21 cellular contexts compared by ENCODE assay signal in the genomic region with DNA sequence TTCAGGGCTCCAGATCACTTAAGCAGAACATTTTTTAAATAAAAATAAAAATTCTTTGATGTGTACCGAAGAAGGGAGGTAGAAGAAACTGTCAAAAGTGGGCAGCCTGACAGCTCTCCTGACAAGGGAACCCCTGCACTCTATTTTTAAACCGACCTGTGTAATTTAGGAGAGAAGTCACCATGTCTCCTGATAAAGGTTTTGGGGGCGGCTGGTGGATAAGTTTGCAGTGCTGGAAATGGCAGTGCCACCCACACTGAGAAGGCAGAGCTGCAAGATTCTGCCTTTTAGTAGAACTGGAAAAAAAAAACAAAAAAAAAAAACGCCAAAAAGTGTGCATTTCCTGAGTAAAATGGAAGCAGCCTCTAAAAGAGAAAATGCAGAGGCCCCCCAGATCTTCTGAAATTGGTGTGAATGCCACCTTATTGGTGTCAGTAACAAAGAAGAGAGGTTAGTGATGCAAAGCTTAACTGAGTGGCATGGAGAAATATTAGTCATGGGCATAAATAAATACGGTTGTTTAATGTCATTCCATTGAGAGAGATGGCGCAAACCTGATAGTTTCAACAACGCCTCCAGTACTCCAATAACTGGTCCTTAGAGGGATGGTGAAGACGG. TPM values are rescaled to one million over a fixed set of nuclear protein-coding genes. Genes with fewer than 3 reads are reported as not detected.
DNase-seq lines count a peak whose midpoint lies in the region; ATAC-seq, FAIRE-seq and TF ChIP-seq lines count a peak whose summit lies in the region.
"Had no signal": no experiment of that assay in that cellular context is flagged by ENCODE, and none has a peak within 500 bp of the region (broad histone marks: within the 10 kb centered on the region; RNA-seq: fewer than 3 reads in every experiment).

No MANE protein-coding gene starts in this region.

- H4K20me1 ChIP-seq in GM23248 (ENCODE audit: insufficient read depth): no peaks in the 10 kb centered on the region
- no peaks in the 10 kb centered on the region for H4K20me1 ChIP-seq in SK-N-SH (ENCODE audit: insufficient read depth)

- CTCF ChIA-PET in SK-N-SH (lab: Yijun Ruan, JAX): no interaction called here

- POLR2A ChIA-PET in SK-N-SH (lab: Yijun Ruan, JAX): no interaction called here

- intact Hi-C loops in spleen (cut with DNase I; ENCODE audit: low total_unique reads): no loop called here

- H3K4me3 Mint-ChIP-seq in nephron: no peak overlapping the region
- H3K4me3 Mint-ChIP-seq: IgD-negative memory B cell had no signal

- peak overlapping the region; percentile 78 to 88 (median 83) for H3K27ac Mint-ChIP-seq in nephron

- DNase-seq in GM23248 (no peak), spleen (no peak), SK-N-SH (no peak), CD1c-positive myeloid dendritic cell (ENCODE audit: extremely low spot score) (no peak)
- DNase-seq in stimulated activated CD4-positive, alpha-beta T cell treated with anti-CD3 and anti-CD28 coated beads, Interleukin-2, amount 100 ng/mL, for 48 hours: no peak
- DNase-seq: COR-L47; DMS53; NCI-H1436 treated with DMSO at 0.1 percent for 48 hours; NCI-H2081 treated with DMSO at 0.1 percent for 48 hours; NCI-H524 treated with DMSO at 0.1 percent for 48 hours; NK-92 treated with Interleukin-12 subunit alpha and Interleukin-12 subunit beta, amount 100 ng/mL, for 24 hours; OCI-M1; RPMI8226 had no signal

- TF ChIP-seq EP300 in SK-N-SH (IDR thresholded peaks at IDR 0.05; ENCODE audit: borderline replicate concordance in 1 of 2, low read depth in 1 of 2, low read length in 1 of 2): no peak

- H3K27me3 Mint-ChIP-seq in nephron (ENCODE audit: low read depth): peaks cover 4% of the 10 kb centered on the region

- H2AFZ ChIP-seq in GM23248 (peak overlapping the region; percentile 14; the same call in 1 of the 2 replicates), SK-N-SH (ENCODE audit: low read depth) (no peak overlapping the region)

- 70 to 74% methylated on average over 8 of the region's 8 CpGs for WGBS in GM23248 (ENCODE audit: low coverage in 1 of 2, low lambda C conversion rate in 2 of 2, missing lambda C conversion rate in 2 of 2), 2 experiments
- 57 to 64% (median 61%) methylated on average over 8 of the region's 8 CpGs for WGBS in spleen, 5 donors
- WGBS in SK-N-SH (ENCODE audit: low lambda C conversion rate): 83% methylated on average over 8 of the region's 8 CpGs

- H3K4me1 Mint-ChIP-seq in nephron: peaks cover 54% of the 10 kb centered on the region

- H3K79me2 ChIP-seq in GM23248 (ENCODE audit: insufficient read depth) (no peaks in the 10 kb centered on the region), SK-N-SH (ENCODE audit: insufficient read depth) (no peaks in the 10 kb centered on the region)

- H3K4me2 ChIP-seq in GM23248 (ENCODE audit: unreplicated experiment) (no peak overlapping the region), SK-N-SH (no peak overlapping the region)

- FAIRE-seq in TTC549 (lab: Jason Lieb, UNC): peak; percentile 97
- FAIRE-seq: GM12878, GM18507 had no signal

- H3K9me2 ChIP-seq in GM23248 (ENCODE audit: insufficient read depth) (no peaks in the 10 kb centered on the region), SK-N-SH (no peaks in the 10 kb centered on the region)

- no peaks in the 10 kb centered on the region for H3F3A ChIP-seq in GM23248 (ENCODE audit: insufficient read depth)
- no peaks in the 10 kb centered on the region for H3F3A ChIP-seq in SK-N-SH (replicated peaks; ENCODE audit: insufficient read depth)

- H3K9me3 Mint-ChIP-seq in nephron: peaks cover 7% of the 10 kb centered on the region

- TF ChIP-seq CTCF in nephron (IDR thresholded peaks at IDR 0.05; ENCODE audit: unreplicated experiment in 3 of 3) (no peak), spleen (IDR thresholded peaks at IDR 0.05 in 8 of 11, conservative IDR thresholded peaks at IDR 0.05 in 3 of 11) (no peak), SK-N-SH (IDR thresholded peaks at IDR 0.05) (no peak)

- no peak for ATAC-seq in HG02981 (IDR thresholded peaks at IDR 0.05; ENCODE audit: unreplicated experiment)
- ATAC-seq: GM12878, HCT116 had no signal

- H3K9me3 ChIP-seq in GM23248 (ENCODE audit: low read depth) (peaks cover 7% of the 10 kb centered on the region), spleen (peaks cover 4 to 17% (median 14%) of the 10 kb centered on the region in 8 donors), SK-N-SH (peaks cover 4% of the 10 kb centered on the region; the same call in 1 of the 2 replicates)
- H3K9me3 ChIP-seq: SJSA1 had no signal

- H3K4me1 ChIP-seq in GM23248 (ENCODE audit: insufficient read depth): no peaks in the 10 kb centered on the region
- peaks cover 0 to 37% (median 8%) of the 10 kb centered on the region in 6 donors for H3K4me1 ChIP-seq in spleen
- peaks cover 0 to 10% of the 10 kb centered on the region in 2 experiments; a peak in 3 of 4 replicates for H3K4me1 ChIP-seq in SK-N-SH (ENCODE audit: control insufficient read depth in 1 of 2, insufficient read depth in 2 of 2, low read depth in 1 of 2, low read length in 1 of 2)
- H3K4me1 ChIP-seq: SJSA1 had no signal

- no peaks in the 10 kb centered on the region for H3K27me3 ChIP-seq in GM23248 (replicated peaks; ENCODE audit: insufficient read depth)
- H3K27me3 ChIP-seq in spleen (replicated peaks in 1 of 7): no peaks in the 10 kb centered on the region
- no peaks in the 10 kb centered on the region for H3K27me3 ChIP-seq in SK-N-SH (ENCODE audit: insufficient read depth)
- H3K27me3 ChIP-seq: SJSA1 had no signal

- H3K9ac ChIP-seq in GM23248 (no peak overlapping the region), SK-N-SH (no peak overlapping the region)

- TF ChIP-seq POLR2A in spleen (IDR thresholded peaks at IDR 0.05): no peak

- H3K36me3 ChIP-seq in GM23248 (ENCODE audit: low read depth) (no peaks in the 10 kb centered on the region), spleen (no peaks in the 10 kb centered on the region), SK-N-SH (replicated peaks in 1 of 2; ENCODE audit: control insufficient read depth in 1 of 2, insufficient read depth in 2 of 2, low read length in 1 of 2) (no peaks in the 10 kb centered on the region)
- H3K36me3 ChIP-seq: SJSA1 had no signal

- no peak overlapping the region for H3K27ac ChIP-seq in GM23248
- H3K27ac ChIP-seq in spleen: peak overlapping the region in 6 of 8 donors; percentile 23 to 60 (median 40)
- H3K27ac ChIP-seq in SK-N-SH (ENCODE audit: low read depth in 2 of 2, low read length in 1 of 2): no peak overlapping the region
- H3K27ac ChIP-seq: SJSA1 had no signal

- no peak for TF ChIP-seq RAD21 in SK-N-SH (IDR thresholded peaks at IDR 0.05; ENCODE audit: low read length)

- H3K4me3 ChIP-seq in GM23248 (no peak overlapping the region), spleen (no peak overlapping the region), SK-N-SH (ENCODE audit: low read depth in 2 of 2, low read length in 1 of 2) (no peak overlapping the region)
- H3K4me3 ChIP-seq: GM12878, SJSA1 had no signal

- in situ Hi-C loops in GM23248 (cut with MboI): no loop called here

- H3K36me3 Mint-ChIP-seq in nephron (ENCODE audit: low read depth): peaks cover 8% of the 10 kb centered on the region

TF ChIP-seq in SK-N-SH, 30 proteins besides CTCF, POLR2A, EP300 and RAD21:
- TF ChIP-seq FOXM1 (IDR thresholded peaks at IDR 0.05; ENCODE audit: low read depth): no peak
- TF ChIP-seq GATA2 (CRISPR knock-in tag; IDR thresholded peaks at IDR 0.05): no peak
- no peak for TF ChIP-seq SMC3 (IDR thresholded peaks at IDR 0.05; ENCODE audit: low read depth, low read length)
- TF ChIP-seq TAF1 (IDR thresholded peaks at IDR 0.05; ENCODE audit: borderline replicate concordance, low read depth, low read length): no peak
- TF ChIP-seq EZH2phosphoT487 (IDR thresholded peaks at IDR 0.05; ENCODE audit: borderline replicate concordance, low read depth): no peak

RNA-seq across cellular contexts. Expression of a gene that starts 24.7 kb away (rescaled TPM):
- 81.9 and 112 TPM in 2 replicates for total RNA-seq in GM23248 (2014; rRNA removed; shearing (Covaris generic))
- polyA plus RNA-seq in GM23248 (2016; fragmentation: Nextera tagmentation; extraction: Ambion mirVana) (96.1 and 100 TPM in 2 replicates), spleen (10 to 100 TPM; 34.7 to 43.0 (median 35.1) TPM), SK-N-SH (2012; rRNA removed) (64.8 and 71.4 TPM in 2 replicates)
- total RNA-seq in spleen: 100 to 1,000 TPM; 104 to 193 (median 143) TPM
- 37.6 and 45.0 TPM in 2 replicates for polyA plus RNA-seq in SK-N-SH (2012; cell fraction: cytosol; rRNA removed)
- polyA plus RNA-seq in SK-N-SH (2012; cell fraction: nucleus; rRNA removed): 225 and 270 TPM in 2 replicates

Comparison
In these comparisons a context has a peak if more than half of its experiments do, and no peak if none do; other contexts are left out.
1. H3K27ac ChIP-seq: peak in spleen (6 of 8); none in GM23248 (single experiment) and SK-N-SH (0 of 2).